Comparison of ENCODE assay signal across 28 cellular contexts in the genomic region with DNA sequence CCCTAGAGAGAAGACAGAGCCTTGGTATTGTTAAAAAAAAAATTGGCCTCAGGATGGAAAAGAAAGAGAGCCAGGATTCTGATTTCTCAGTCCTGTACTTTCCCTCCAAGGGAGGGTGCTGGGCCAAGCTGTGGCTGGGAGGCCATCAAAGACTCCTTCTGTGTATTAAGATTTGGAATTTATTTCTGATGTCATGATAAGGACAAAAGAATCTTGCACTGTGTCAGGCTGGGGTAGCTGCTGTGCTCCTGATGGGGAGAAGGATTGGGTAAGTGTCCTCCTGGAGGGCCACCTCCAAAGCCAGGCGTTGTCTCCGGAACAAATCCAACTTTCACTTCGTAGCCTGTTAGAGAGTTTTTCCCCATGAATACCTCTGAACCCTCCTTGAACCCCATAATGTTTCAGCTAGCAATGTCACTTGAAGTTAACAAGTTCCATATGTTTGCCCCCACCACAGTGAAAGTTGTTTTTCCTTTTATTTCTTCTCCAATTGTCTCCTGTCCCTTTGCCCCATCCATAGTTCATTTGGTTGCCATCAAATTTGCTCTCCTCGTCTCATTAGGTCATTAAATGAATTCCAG. TPM values are rescaled to one million over a fixed set of nuclear protein-coding genes. Genes with fewer than 3 reads are reported as not detected.
DNase-seq lines count a peak whose midpoint lies in the region; ATAC-seq and TF ChIP-seq lines count a peak whose summit lies in the region.
"Had no signal": no experiment of that assay in that cellular context is flagged by ENCODE, and none has a peak within 500 bp of the region (broad histone marks: within the 10 kb centered on the region; RNA-seq: fewer than 3 reads in every experiment).

No MANE protein-coding gene starts in this region.

- CTCF ChIA-PET in SK-N-SH (lab: Yijun Ruan, JAX): interaction anchor here (0.6 to 1.7 kb wide), 3 partner anchors 8 to 13 kb away, joined by 3 to 5 read pairs (median 4); no protein-coding TSS in a partner anchor

- intact Hi-C loops in vagina (cut with DNase I) (no loop called here), ascending aorta (cut with DNase I) (no loop called here)

- no peak overlapping the region for H3K4me3 Mint-ChIP-seq in mesothelial cell of epicardium
- H3K4me3 Mint-ChIP-seq: activated CD4-positive, alpha-beta T cell treated with anti-CD3 and anti-CD28 coated beads, Interleukin-2, amount 10 ng/mL, durations not matched to agents 7 days and 5 days; activated T-helper 1 cell treated with anti-CD3 and anti-CD28 coated beads, Interleukin-12 subunit alpha, Interleukin-12 subunit beta, Interleukin-2, Interleukin-4 antibody, amounts not matched to agents 30 ng/mL and 10 ng/mL and 1 ng/mL, durations not matched to agents 14 hours and 24 hours and 36 hours; immature natural killer cell; neural crest cell; stimulated activated naive CD8-positive, alpha-beta T cell treated with anti-CD3 and anti-CD28 coated beads, Interleukin-15, amount 100 ng/mL, for 72 hours; T-helper 2 cell treated with Interferon-gamma antibody and Interleukin-4, amounts not matched to agents 5 μg/mL and 100 μg/mL, for 36 hours had no signal

- DNase-seq in SK-N-SH (no peak), choroid plexus epithelial cell (ENCODE audit: low read depth) (peak; percentile 37), mesothelial cell of epicardium (ENCODE audit: low spot score in 2 of 2, unreplicated experiment in 2 of 2) (no peak), vagina (ENCODE audit: extremely low spot score in 2 of 2) (no peak), GM13977 (ENCODE audit: low spot score) (no peak), ascending aorta (ENCODE audit: low spot score in 2 of 2) (no peak), NCI-H1436 treated with DMSO at 0.1 percent for 48 hours (lab: John Stamatoyannopoulos, UW) (no peak)
- DNase-seq: activated CD4-positive, alpha-beta T cell treated with anti-CD3 and anti-CD28 coated beads, Interleukin-2, amount 10 ng/mL, durations not matched to agents 7 days and 5 days; activated naive CD4-positive, alpha-beta T cell treated with anti-CD3 and anti-CD28 coated beads, Interleukin-2, amount 50 U/mL, for 16 hours; DND-41; effector CD4-positive, alpha-beta T cell; hippocampal formation; immature natural killer cell; left ventricle myocardium superior; mucosa of descending colon; NCI-H2081 treated with DMSO at 0.1 percent for 48 hours; NCI-H446; NCI-H82; stimulated activated naive CD8-positive, alpha-beta T cell treated with anti-CD3 and anti-CD28 coated beads, Interleukin-15, amount 100 ng/mL, for 72 hours; upper lobe of left lung had no signal

- no peak for TF ChIP-seq POLR2A in vagina (IDR thresholded peaks at IDR 0.05)

- H4K20me1 ChIP-seq in SK-N-SH (ENCODE audit: insufficient read depth): no peaks in the 10 kb centered on the region

- no peaks in the 10 kb centered on the region for H3K36me3 Mint-ChIP-seq in mesothelial cell of epicardium
- H3K36me3 Mint-ChIP-seq: immature natural killer cell had no signal

- H3K27ac Mint-ChIP-seq in mesothelial cell of epicardium: peak overlapping the region; percentile 90
- H3K27ac Mint-ChIP-seq: activated CD4-positive, alpha-beta T cell treated with anti-CD3 and anti-CD28 coated beads, Interleukin-2, amount 10 ng/mL, durations not matched to agents 7 days and 5 days; activated T-helper 1 cell treated with anti-CD3 and anti-CD28 coated beads, Interleukin-12 subunit alpha, Interleukin-12 subunit beta, Interleukin-2, Interleukin-4 antibody, amounts not matched to agents 30 ng/mL and 10 ng/mL and 1 ng/mL, durations not matched to agents 14 hours and 24 hours and 36 hours; immature natural killer cell; stimulated activated naive CD8-positive, alpha-beta T cell treated with anti-CD3 and anti-CD28 coated beads, Interleukin-15, amount 100 ng/mL, for 72 hours; T-helper 2 cell treated with Interferon-gamma antibody and Interleukin-4, amounts not matched to agents 5 μg/mL and 100 μg/mL, for 36 hours had no signal

- 71% methylated on average over 1 of the region's 4 CpGs for WGBS in SK-N-SH (ENCODE audit: low lambda C conversion rate)

- H2AFZ ChIP-seq in SK-N-SH (ENCODE audit: low read depth): no peak overlapping the region

- no peak overlapping the region for H3K4me2 ChIP-seq in SK-N-SH

- no peaks in the 10 kb centered on the region for H3F3A ChIP-seq in SK-N-SH (replicated peaks; ENCODE audit: insufficient read depth)

- no peak for TF ChIP-seq RAD21 in SK-N-SH (IDR thresholded peaks at IDR 0.05; ENCODE audit: low read length)

- in situ Hi-C loops in GM13977 (cut with MboI; ENCODE audit: low pct_unique_long_range_greater_than_20kb, low sequenced_read_pairs, unreplicated experiment): no loop called here

- ATAC-seq in SK-N-SH treated with all-trans-retinoic acid at 6 μM for 48 hours: peak; percentile 21; the same call in 1 of the 3 replicates
- ATAC-seq: HCT116; left ventricle myocardium superior; mucosa of descending colon; stimulated activated naive CD8-positive, alpha-beta T cell treated with anti-CD3 and anti-CD28 coated beads, Interleukin-15, amount 100 ng/mL, for 72 hours had no signal

- H3K27ac ChIP-seq in SK-N-SH (ENCODE audit: low read depth in 2 of 2, low read length in 1 of 2) (no peak overlapping the region), vagina (peak overlapping the region; percentile 56), ascending aorta (no peak overlapping the region)
- H3K27ac ChIP-seq: 22Rv1, upper lobe of left lung, VCaP had no signal

- peaks cover 20% of the 10 kb centered on the region for H3K4me1 Mint-ChIP-seq in mesothelial cell of epicardium
- H3K4me1 Mint-ChIP-seq: activated CD4-positive, alpha-beta T cell treated with anti-CD3 and anti-CD28 coated beads, Interleukin-2, amount 10 ng/mL, durations not matched to agents 7 days and 5 days; immature natural killer cell; stimulated activated naive CD8-positive, alpha-beta T cell treated with anti-CD3 and anti-CD28 coated beads, Interleukin-15, amount 100 ng/mL, for 72 hours had no signal

- H3K27me3 ChIP-seq in SK-N-SH (ENCODE audit: insufficient read depth) (no peaks in the 10 kb centered on the region), vagina (no peaks in the 10 kb centered on the region), ascending aorta (no peaks in the 10 kb centered on the region)
- H3K27me3 ChIP-seq: upper lobe of left lung had no signal

- POLR2A ChIA-PET in SK-N-SH (lab: Yijun Ruan, JAX): no interaction called here

- no peak overlapping the region for H3K9ac ChIP-seq in SK-N-SH

- no peaks in the 10 kb centered on the region for H3K9me2 ChIP-seq in SK-N-SH

- no peaks in the 10 kb centered on the region for H3K79me2 ChIP-seq in SK-N-SH (ENCODE audit: insufficient read depth)

- TF ChIP-seq EP300 in SK-N-SH (IDR thresholded peaks at IDR 0.05; ENCODE audit: borderline replicate concordance in 1 of 2, low read depth in 1 of 2, low read length in 1 of 2): no peak

- H3K4me3 ChIP-seq in SK-N-SH (ENCODE audit: low read depth in 2 of 2, low read length in 1 of 2): no peak overlapping the region
- H3K4me3 ChIP-seq in choroid plexus epithelial cell (ENCODE audit: low read depth, low read length): peak overlapping the region; percentile 36
- H3K4me3 ChIP-seq in vagina: no peak overlapping the region
- no peak overlapping the region for H3K4me3 ChIP-seq in ascending aorta
- H3K4me3 ChIP-seq: mucosa of descending colon, prostate gland, upper lobe of left lung had no signal

- H3K4me1 ChIP-seq in SK-N-SH (ENCODE audit: control insufficient read depth in 1 of 2, insufficient read depth in 2 of 2, low read depth in 1 of 2, low read length in 1 of 2) (peaks cover 0 to 3% of the 10 kb centered on the region in 2 experiments; a peak in 1 of 4 replicates), vagina (peaks cover 8% of the 10 kb centered on the region), ascending aorta (no peaks in the 10 kb centered on the region)
- H3K4me1 ChIP-seq: prostate gland, upper lobe of left lung had no signal

- H3K9me3 ChIP-seq in SK-N-SH (no peaks in the 10 kb centered on the region), vagina (no peaks in the 10 kb centered on the region), ascending aorta (no peaks in the 10 kb centered on the region)
- H3K9me3 ChIP-seq: mucosa of descending colon, prostate gland, upper lobe of left lung had no signal

- no peaks in the 10 kb centered on the region for H3K27me3 Mint-ChIP-seq in mesothelial cell of epicardium (ENCODE audit: low read depth)

- H3K36me3 ChIP-seq in SK-N-SH (replicated peaks in 1 of 2; ENCODE audit: control insufficient read depth in 1 of 2, insufficient read depth in 2 of 2, low read length in 1 of 2): no peaks in the 10 kb centered on the region
- H3K36me3 ChIP-seq in vagina: no peaks in the 10 kb centered on the region
- no peaks in the 10 kb centered on the region for H3K36me3 ChIP-seq in ascending aorta
- H3K36me3 ChIP-seq: prostate gland, upper lobe of left lung had no signal

- TF ChIP-seq CTCF in SK-N-SH (IDR thresholded peaks at IDR 0.05): no peak
- TF ChIP-seq CTCF in choroid plexus epithelial cell (conservative IDR thresholded peaks at IDR 0.05; ENCODE audit: low read depth, low read length): no peak
- no peak for TF ChIP-seq CTCF in mesothelial cell of epicardium (IDR thresholded peaks at IDR 0.05; ENCODE audit: unreplicated experiment)
- TF ChIP-seq CTCF in vagina (IDR thresholded peaks at IDR 0.05): no peak
- no peak for TF ChIP-seq CTCF in GM13977 (IDR thresholded peaks at IDR 0.05; ENCODE audit: extremely low read depth, insufficient read depth, missing control alignments)
- TF ChIP-seq CTCF in ascending aorta (IDR thresholded peaks at IDR 0.05): no peak

- H3K9me3 Mint-ChIP-seq in mesothelial cell of epicardium: no peaks in the 10 kb centered on the region
- H3K9me3 Mint-ChIP-seq: activated CD4-positive, alpha-beta T cell treated with anti-CD3 and anti-CD28 coated beads, Interleukin-2, amount 10 ng/mL, durations not matched to agents 7 days and 5 days; activated T-helper 1 cell treated with anti-CD3 and anti-CD28 coated beads, Interleukin-12 subunit alpha, Interleukin-12 subunit beta, Interleukin-2, Interleukin-4 antibody, amounts not matched to agents 30 ng/mL and 10 ng/mL and 1 ng/mL, durations not matched to agents 14 hours and 24 hours and 36 hours; immature natural killer cell; neural crest cell; stimulated activated naive CD8-positive, alpha-beta T cell treated with anti-CD3 and anti-CD28 coated beads, Interleukin-15, amount 100 ng/mL, for 72 hours; T-helper 2 cell treated with Interferon-gamma antibody and Interleukin-4, amounts not matched to agents 5 μg/mL and 100 μg/mL, for 36 hours had no signal

TF ChIP-seq in SK-N-SH treated with all-trans-retinoic acid at 6 μM for 48 hours, 23 proteins besides CTCF, POLR2A, EP300 and RAD21 (continues in another document):
- TF ChIP-seq TCF4 (CRISPR knock-in tag; IDR thresholded peaks at IDR 0.05; ENCODE audit: borderline replicate concordance) (no peak), CSDC2 (CRISPR knock-in tag; IDR thresholded peaks at IDR 0.05) (no peak), GLIS3 (CRISPR knock-in tag; IDR thresholded peaks at IDR 0.05) (no peak)

RNA-seq across cellular contexts. Expression of a gene that starts 30.0 kb away (rescaled TPM):
- polyA plus RNA-seq in SK-N-SH (2012; rRNA removed): 1.6 and 2.2 TPM in 2 replicates
- 0.93 and 1.5 TPM in 2 replicates for polyA plus RNA-seq in SK-N-SH (2012; cell fraction: cytosol; rRNA removed)
- 2.5 and 4.0 TPM in 2 replicates for polyA plus RNA-seq in SK-N-SH (2012; cell fraction: nucleus; rRNA removed)
- total RNA-seq in mesothelial cell of epicardium (153 to 168 TPM (median 164 TPM) in 3 replicates), vagina (136 TPM), ascending aorta (7.0 TPM)
- total RNA-seq: activated CD4-positive, alpha-beta T cell treated with anti-CD3 and anti-CD28 coated beads, Interleukin-2, amount 10 ng/mL, durations not matched to agents 7 days and 5 days; activated T-helper 1 cell treated with anti-CD3 and anti-CD28 coated beads, Interleukin-12 subunit alpha, Interleukin-12 subunit beta, Interleukin-2, Interleukin-4 antibody, amounts not matched to agents 30 ng/mL and 10 ng/mL and 1 ng/mL, durations not matched to agents 14 hours and 24 hours and 36 hours had no signal
- polyA plus RNA-seq: immature natural killer cell had no signal

Comparison
In these comparisons a context has a peak if more than half of its experiments do, and no peak if none do; other contexts are left out.
1. RNA of a gene that starts 30.0 kb away (total RNA-seq): 153 to 168 TPM in mesothelial cell of epicardium and 136 TPM in vagina (single experiment); 7.0 TPM in ascending aorta (single experiment); every median in the first group is over 10 times any median in the second.